9 cellular contexts compared by ENCODE assay signal in genomic region chr1:206714331-206715058, GRCh38. TPM values are rescaled to one million over a fixed set of nuclear protein-coding genes. Genes with fewer than 3 reads are reported as not detected.
A peak's percentile ranks its signal among the peaks of the same experiment; 100 is the strongest.
DNase-seq lines count a peak whose midpoint lies in the region; ATAC-seq and FAIRE-seq lines count a peak whose summit lies in the region.
"Had no signal": no experiment of that assay in that cellular context is flagged by ENCODE, and none has a peak within 500 bp of the region (broad histone marks: within the 10 kb centered on the region; RNA-seq: fewer than 3 reads in every experiment).

No MANE protein-coding gene starts in this region.

- FAIRE-seq in urothelium cell line (lab: Jason Lieb, UNC): no peak
- FAIRE-seq: G401.6 had no signal

- ATAC-seq in activated naive CD8-positive, alpha-beta T cell treated with anti-CD3 and anti-CD28 coated beads, Interleukin-2, amount 50 U/mL, for 24 hours: no peak
- ATAC-seq in left lobe of liver: peak; percentile 80
- ATAC-seq in GM18909 (IDR thresholded peaks at IDR 0.05; ENCODE audit: poor library complexity, unreplicated experiment): no peak

- peak overlapping the region; percentile 74 for H3K27ac Mint-ChIP-seq in activated naive CD8-positive, alpha-beta T cell treated with anti-CD3 and anti-CD28 coated beads, Interleukin-2, amount 50 U/mL, for 24 hours

- peaks cover 83% of the 10 kb centered on the region for H3K4me1 Mint-ChIP-seq in activated naive CD8-positive, alpha-beta T cell treated with anti-CD3 and anti-CD28 coated beads, Interleukin-2, amount 50 U/mL, for 24 hours

- H3K9me3 Mint-ChIP-seq in activated naive CD8-positive, alpha-beta T cell treated with anti-CD3 and anti-CD28 coated beads, Interleukin-2, amount 50 U/mL, for 24 hours: no peaks in the 10 kb centered on the region

- H3K4me3 Mint-ChIP-seq in activated naive CD8-positive, alpha-beta T cell treated with anti-CD3 and anti-CD28 coated beads, Interleukin-2, amount 50 U/mL, for 24 hours: no peak overlapping the region

- peaks cover 7% of the 10 kb centered on the region for H3K36me3 Mint-ChIP-seq in activated naive CD8-positive, alpha-beta T cell treated with anti-CD3 and anti-CD28 coated beads, Interleukin-2, amount 50 U/mL, for 24 hours (ENCODE audit: low read depth)

- H3K27me3 Mint-ChIP-seq in activated naive CD8-positive, alpha-beta T cell treated with anti-CD3 and anti-CD28 coated beads, Interleukin-2, amount 50 U/mL, for 24 hours: no peaks in the 10 kb centered on the region

- DNase-seq in activated gamma-delta T cell treated with Interleukin-2 at 50 U/mL for 16 hours: peak; percentile 40
- DNase-seq in activated gamma-delta T cell (lab: John Stamatoyannopoulos, UW): no peak
- no peak for DNase-seq in activated naive CD8-positive, alpha-beta T cell treated with anti-CD3 and anti-CD28 coated beads, Interleukin-2, amount 50 U/mL, for 24 hours
- DNase-seq in left lobe of liver (ENCODE audit: low spot score): peak; percentile 75
- DNase-seq in urothelium cell line (ENCODE audit: low spot score): peak; percentile 30
- no peak for DNase-seq in DMS153 treated with DMSO at 0.1 percent for 48 hours (lab: John Stamatoyannopoulos, UW; ENCODE audit: unreplicated experiment)
- no peak for DNase-seq in stimulated activated CD4-positive, alpha-beta T cell treated with anti-CD3 and anti-CD28 coated beads, Interleukin-1b, Interleukin-23, amount 100 ng/mL, for 48 hours

RNA-seq across cellular contexts. Expression of gene MAPKAPK2, which starts 29.8 kb away (rescaled TPM):
- 41.0 TPM for total RNA-seq in left lobe of liver

RNA-seq across cellular contexts. Expression of gene IL19, which starts 56.1 kb away (rescaled TPM):
- total RNA-seq in left lobe of liver: not detected

RNA-seq across cellular contexts. Expression of gene IL10, which starts 57.8 kb away (rescaled TPM):
- total RNA-seq in left lobe of liver: 0.18 TPM

Comparison
In these comparisons a context has a peak if more than half of its experiments do, and no peak if none do; other contexts are left out.
1. DNase-seq: peak in activated gamma-delta T cell treated with Interleukin-2 at 50 U/mL for 16 hours (single experiment), left lobe of liver (single experiment) and urothelium cell line (single experiment); none in activated gamma-delta T cell (single experiment), activated naive CD8-positive, alpha-beta T cell treated with anti-CD3 and anti-CD28 coated beads, Interleukin-2, amount 50 U/mL, for 24 hours (single experiment), DMS153 treated with DMSO at 0.1 percent for 48 hours (single experiment) and stimulated activated CD4-positive, alpha-beta T cell treated with anti-CD3 and anti-CD28 coated beads, Interleukin-1b, Interleukin-23, amount 100 ng/mL, for 48 hours (single experiment).